In the genomic region with DNA sequence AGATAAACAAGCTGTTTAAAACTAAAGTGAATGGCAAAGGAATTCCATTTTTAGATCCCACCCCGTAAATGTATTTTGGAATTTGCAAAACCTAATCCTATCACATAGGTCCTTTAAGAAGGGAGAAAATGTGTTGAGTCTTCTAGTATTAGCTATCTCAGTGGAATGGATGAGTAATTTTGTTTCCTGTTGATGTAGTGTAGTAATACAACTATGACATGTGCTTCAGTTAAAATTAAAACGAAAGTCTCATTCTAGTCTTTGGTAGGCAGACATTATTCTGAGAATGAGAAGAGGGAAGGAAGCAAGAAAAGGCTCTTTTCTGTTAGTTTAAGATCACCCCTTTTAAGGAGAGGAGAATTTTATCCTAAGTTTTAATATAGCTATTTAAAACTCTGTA, we compare ENCODE assay signal across 8 cellular contexts.
DNase-seq lines count a peak whose midpoint lies in the region; ATAC-seq and TF ChIP-seq lines count a peak whose summit lies in the region.

No MANE protein-coding gene starts in this region.

- no peak overlapping the region for H2BK15ac ChIP-seq in neuronal stem cell (ENCODE audit: low read length)

- TF ChIP-seq POLR2A in sigmoid colon (IDR thresholded peaks at IDR 0.05), result no peak

- H2BK5ac ChIP-seq in neuronal stem cell (ENCODE audit: low read length), result no peak overlapping the region

- H3K4me2 ChIP-seq in neuronal stem cell (ENCODE audit: insufficient read depth, low read length, poor library complexity, severe bottlenecking), result no peak overlapping the region

- H3K27ac ChIP-seq in neuronal stem cell (replicated peaks; ENCODE audit: low read length) (no peak overlapping the region), sigmoid colon (peak overlapping the region in 1 of 4 donors; percentile 11)

- H3K9ac ChIP-seq in neuronal stem cell (ENCODE audit: low read depth, low read length, poor library complexity), result no peak overlapping the region

- no peaks in the 10 kb centered on the region for H3K4me1 ChIP-seq in neuronal stem cell (ENCODE audit: control insufficient read depth in 2 of 2, insufficient read depth in 1 of 2, low read depth in 1 of 2, low read length in 2 of 2)
- H3K4me1 ChIP-seq in sigmoid colon, result peaks cover 0 to 13% (median 0%) of the 10 kb centered on the region in 4 donors

- no peak overlapping the region for H2AK5ac ChIP-seq in neuronal stem cell (ENCODE audit: low read depth, low read length)

- no peak overlapping the region for H2BK120ac ChIP-seq in neuronal stem cell (ENCODE audit: low read depth, low read length)

- H3K4ac ChIP-seq in neuronal stem cell (ENCODE audit: low read length), result no peak overlapping the region

- ATAC-seq in Right ventricle myocardium superior (ENCODE audit: poor library complexity), result peak; percentile 56
- peak; percentile 94 for ATAC-seq in HG03095 (IDR thresholded peaks at IDR 0.05; ENCODE audit: unreplicated experiment)

- no peaks in the 10 kb centered on the region for H3K9me3 ChIP-seq in neuronal stem cell (replicated peaks in 1 of 2; ENCODE audit: control insufficient read depth in 2 of 2, insufficient read depth in 1 of 2, low read depth in 1 of 2, low read length in 2 of 2)
- no peaks in the 10 kb centered on the region for H3K9me3 ChIP-seq in sigmoid colon

- H3K14ac ChIP-seq in neuronal stem cell (ENCODE audit: low read length), result no peak overlapping the region

- DNase-seq in Right ventricle myocardium superior (no peak), cardiac septum (ENCODE audit: low spot score) (no peak), kidney tubule cell (ENCODE audit: low spot score) (peak; percentile 79), neuronal stem cell (ENCODE audit: low spot score) (no peak), sigmoid colon (no peak)
- DNase-seq in stimulated activated CD4-positive, alpha-beta T cell treated with anti-CD3 and anti-CD28 coated beads, Interleukin-4, amount 100 ng/mL, for 4 hours, result no peak

- no peaks in the 10 kb centered on the region for H3K36me3 ChIP-seq in neuronal stem cell (replicated peaks in 1 of 2; ENCODE audit: control insufficient read depth in 2 of 2, insufficient read depth in 2 of 2, low read length in 2 of 2)
- H3K36me3 ChIP-seq in sigmoid colon, result no peaks in the 10 kb centered on the region

- no peak overlapping the region for H3K18ac ChIP-seq in neuronal stem cell (ENCODE audit: low read length)

- no peak overlapping the region for H2BK12ac ChIP-seq in neuronal stem cell (ENCODE audit: low read length)

- H2AFZ ChIP-seq in neuronal stem cell (ENCODE audit: low read length), result no peak overlapping the region

- no peak overlapping the region for H4K8ac ChIP-seq in neuronal stem cell (ENCODE audit: low read depth, low read length)

- intact Hi-C loops in Right ventricle myocardium superior (cut with DNase I) (no loop called here), cardiac septum (cut with DNase I) (no loop called here), sigmoid colon (cut with DNase I) (no loop called here)

- no CpG with 5 or more reads among the region's 2 CpGs for WGBS in neuronal stem cell (ENCODE audit: extremely low coverage in 2 of 2, insufficient read length in 2 of 2, insufficient replicate concordance in 1 of 2), 2 donors
- WGBS in sigmoid colon, 2 donors, result 43 to 68% methylated on average over 2 of the region's 2 CpGs

- H3K79me1 ChIP-seq in neuronal stem cell (ENCODE audit: low read depth, low read length), result no peaks in the 10 kb centered on the region

- H4K91ac ChIP-seq in neuronal stem cell (ENCODE audit: low read depth, low read length, poor library complexity), result no peak overlapping the region

- H3K4me3 ChIP-seq in WI38 (ENCODE audit: low read depth, low read length), result peak overlapping the region; percentile 39
- no peak overlapping the region for H3K4me3 ChIP-seq in neuronal stem cell (ENCODE audit: low read length in 2 of 2)
- no peak overlapping the region for H3K4me3 ChIP-seq in sigmoid colon

- TF ChIP-seq CTCF in WI38 (IDR thresholded peaks at IDR 0.05; ENCODE audit: low read depth, low read length) (no peak), sigmoid colon (IDR thresholded peaks at IDR 0.05) (no peak)

- no peak for TF ChIP-seq EP300 in sigmoid colon (IDR thresholded peaks at IDR 0.05)

- no peak overlapping the region for H3K23ac ChIP-seq in neuronal stem cell (ENCODE audit: low read depth, low read length, poor library complexity)

- H3K27me3 ChIP-seq in neuronal stem cell (ENCODE audit: control insufficient read depth in 3 of 3, insufficient read depth in 3 of 3, low read depth in 1 of 3, low read length in 3 of 3) (no peaks in the 10 kb centered on the region), sigmoid colon (no peaks in the 10 kb centered on the region)
